8 cellular contexts compared by ENCODE assay signal in genomic region chr13:52454825-52455676, GRCh38. TPM values are rescaled to one million over a fixed set of nuclear protein-coding genes. Genes with fewer than 3 reads are reported as not detected.
DNase-seq lines count a peak whose midpoint lies in the region; ATAC-seq and TF ChIP-seq lines count a peak whose summit lies in the region.

A gene with protein sequence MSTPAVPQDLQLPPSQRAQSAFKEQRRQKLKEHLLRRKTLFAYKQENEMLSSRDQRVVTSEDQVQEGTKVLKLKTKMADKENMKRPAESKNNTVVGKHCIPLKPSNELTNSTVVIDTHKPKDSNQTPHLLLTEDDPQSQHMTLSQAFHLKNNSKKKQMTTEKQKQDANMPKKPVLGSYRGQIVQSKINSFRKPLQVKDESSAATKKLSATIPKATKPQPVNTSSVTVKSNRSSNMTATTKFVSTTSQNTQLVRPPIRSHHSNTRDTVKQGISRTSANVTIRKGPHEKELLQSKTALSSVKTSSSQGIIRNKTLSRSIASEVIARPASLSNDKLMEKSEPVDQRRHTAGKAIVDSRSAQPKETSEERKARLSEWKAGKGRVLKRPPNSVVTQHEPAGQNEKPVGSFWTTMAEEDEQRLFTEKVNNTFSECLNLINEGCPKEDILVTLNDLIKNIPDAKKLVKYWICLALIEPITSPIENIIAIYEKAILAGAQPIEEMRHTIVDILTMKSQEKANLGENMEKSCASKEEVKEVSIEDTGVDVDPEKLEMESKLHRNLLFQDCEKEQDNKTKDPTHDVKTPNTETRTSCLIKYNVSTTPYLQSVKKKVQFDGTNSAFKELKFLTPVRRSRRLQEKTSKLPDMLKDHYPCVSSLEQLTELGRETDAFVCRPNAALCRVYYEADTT (plus strand): TSS chr13:52455478. CDS start chr13:52455557, 79 bp downstream.

- H3K36me3 ChIP-seq in Panc1 (ENCODE audit: control insufficient read depth, insufficient read depth, low read length), result peaks cover 18% of the 10 kb centered on the region
- no peaks in the 10 kb centered on the region for H3K36me3 ChIP-seq in muscle layer of duodenum (ENCODE audit: control insufficient read depth in 1 of 2, insufficient read depth in 2 of 2, low read length in 2 of 2)

- no peaks in the 10 kb centered on the region for H3K9me3 Mint-ChIP-seq in activated T-cell treated with anti-CD3 and anti-CD28 coated beads, Interleukin-2, amount 50 U/mL, for 4 hours

- H3K27ac ChIP-seq in Panc1 (ENCODE audit: low read length) (peak within 1 kb of the TSS; percentile 93), muscle layer of duodenum (ENCODE audit: low read length) (peak within 1 kb of the TSS; percentile 97)

- peaks cover 2% of the 10 kb centered on the region for H3K36me3 Mint-ChIP-seq in activated T-cell treated with anti-CD3 and anti-CD28 coated beads, Interleukin-2, amount 50 U/mL, for 4 hours (ENCODE audit: insufficient read depth)

- no peaks in the 10 kb centered on the region for H3K27me3 Mint-ChIP-seq in activated T-cell treated with anti-CD3 and anti-CD28 coated beads, Interleukin-2, amount 50 U/mL, for 4 hours (ENCODE audit: low read depth)

- H3K27me3 ChIP-seq in Panc1 (ENCODE audit: control insufficient read depth, insufficient read depth, low read length), result no peaks in the 10 kb centered on the region
- H3K27me3 ChIP-seq in muscle layer of duodenum (ENCODE audit: low read depth, low read length), result no peaks in the 10 kb centered on the region

- ATAC-seq in GM21723 (IDR thresholded peaks at IDR 0.05; ENCODE audit: unreplicated experiment) (peak; percentile 81), Panc1 (peak; percentile 94), esophagus mucosa (peak; percentile 90)
- ATAC-seq in activated T-cell treated with anti-CD3 and anti-CD28 coated beads, Interleukin-2, amount 50 U/mL, for 4 hours, result peak; percentile 85 to 91

- H3K4me1 ChIP-seq in Panc1 (ENCODE audit: control insufficient read depth, insufficient read depth, low read length) (peaks cover 21% of the 10 kb centered on the region; the same call in 1 of the 2 replicates), muscle layer of duodenum (ENCODE audit: control insufficient read depth in 1 of 2, insufficient read depth in 2 of 2, low read length in 2 of 2) (peaks cover 4 to 15% of the 10 kb centered on the region in 2 donors)

- peak; percentile 99 for DNase-seq in DMS53 (lab: John Stamatoyannopoulos, UW)
- DNase-seq in KG1 (lab: John Stamatoyannopoulos, UW), result peak; percentile 93
- DNase-seq in Panc1 (ENCODE audit: low read depth, low spot score), result peak; percentile 78
- DNase-seq in activated T-cell treated with anti-CD3 and anti-CD28 coated beads, Interleukin-2, amount 50 U/mL, for 4 hours, result peak; percentile 88
- DNase-seq in stimulated activated CD8-positive, alpha-beta memory T cell treated with anti-CD3 and anti-CD28 coated beads, Interleukin-7, amount 100 ng/mL, for 4 hours (ENCODE audit: low read depth in 2 of 2), result peak; percentile 86 to 88

- intact Hi-C loops in Panc1 (cut with micrococcal nuclease; ENCODE audit: unreplicated experiment), result no loop called here

- no peak for TF ChIP-seq CTCF in Panc1 (IDR thresholded peaks at IDR 0.05)

- H3K9me3 ChIP-seq in Panc1 (ENCODE audit: control insufficient read depth, insufficient read depth, low read depth, low read length) (no peaks in the 10 kb centered on the region), muscle layer of duodenum (ENCODE audit: control insufficient read depth in 1 of 2, low read length in 2 of 2) (no peaks in the 10 kb centered on the region)

- in situ Hi-C loops in Panc1 (cut with HindIII; ENCODE audit: low pct_unique_long_range_greater_than_20kb, low sequenced_read_pairs), result no loop called here

- peaks cover 36% of the 10 kb centered on the region for H3K4me1 Mint-ChIP-seq in activated T-cell treated with anti-CD3 and anti-CD28 coated beads, Interleukin-2, amount 50 U/mL, for 4 hours (ENCODE audit: low read depth)

- TSS peak; percentile 92 for BruUV-seq in Panc1 (replicated peaks; lab: Mats Ljungman, UMichigan)

- peak within 1 kb of the TSS; percentile 82 to 90 for H3K4me3 ChIP-seq in Panc1 (ENCODE audit: low read depth in 2 of 2, low read length in 2 of 2)
- H3K4me3 ChIP-seq in muscle layer of duodenum (ENCODE audit: low read depth in 1 of 2, low read length in 2 of 2), result peak within 1 kb of the TSS; percentile 84 to 99

- H3K4me3 Mint-ChIP-seq in activated T-cell treated with anti-CD3 and anti-CD28 coated beads, Interleukin-2, amount 50 U/mL, for 4 hours, result peak within 1 kb of the TSS; percentile 96

- POLR2A ChIA-PET in Panc1 (lab: Charles Lee), result no interaction called here

- CTCF ChIA-PET in Panc1 (lab: Charles Lee), result no interaction called here

RNA-seq across cellular contexts. Expression of the gene that starts here (rescaled TPM):
- total RNA-seq in Panc1 (2021; ENCODE audit: unreplicated experiment), result 51.1 TPM
- 15.9 TPM for polyA plus RNA-seq in Panc1 (2012; ENCODE audit: insufficient read length)
- 10 to 100 TPM; 10.1 to 11.2 (median 10.9) TPM for total RNA-seq in activated T-cell treated with anti-CD3 and anti-CD28 coated beads, Interleukin-2, amount 50 U/mL, for 4 hours
- total RNA-seq in esophagus mucosa, result 25.7 TPM

Comparison
In these comparisons a context has a peak if more than half of its experiments do, and no peak if none do; other contexts are left out.
1. Peak in every context shown above with its lines: DNase-seq, ATAC-seq, H3K4me3 ChIP-seq and H3K27ac ChIP-seq.